19 cellular contexts compared by ENCODE assay signal in the genomic region with DNA sequence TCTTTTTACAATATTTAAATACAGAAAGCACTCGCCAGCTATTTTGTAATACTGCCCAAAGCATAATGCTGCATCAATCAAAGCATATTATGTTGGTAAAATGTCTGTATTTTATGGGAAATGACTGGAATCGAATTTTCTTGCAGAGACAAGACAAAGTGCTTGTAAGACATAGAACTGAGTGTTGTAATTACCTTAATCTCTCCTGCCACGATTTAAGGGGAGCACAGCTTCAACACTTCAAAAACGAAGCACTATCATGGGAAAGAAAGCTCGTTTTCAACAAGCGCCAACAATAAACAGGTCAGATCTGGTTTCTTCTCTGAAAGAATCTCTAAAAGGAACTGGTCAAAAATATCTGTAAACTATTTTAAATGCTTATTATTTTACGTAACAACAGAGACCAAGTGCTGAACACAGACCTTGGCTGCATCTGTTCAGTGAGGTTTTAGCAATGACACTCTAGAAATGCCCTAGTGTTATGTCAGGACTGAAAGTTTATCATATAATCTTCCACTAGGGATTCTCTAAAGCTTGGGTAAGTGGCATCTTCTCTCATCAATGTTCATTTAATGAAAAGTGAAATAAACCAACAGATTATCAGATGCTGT. TPM values are rescaled to one million over a fixed set of nuclear protein-coding genes. Genes with fewer than 3 reads are reported as not detected.
DNase-seq lines count a peak whose midpoint lies in the region; ATAC-seq and TF ChIP-seq lines count a peak whose summit lies in the region.
"Had no signal": no experiment of that assay in that cellular context is flagged by ENCODE, and none has a peak within 500 bp of the region (broad histone marks: within the 10 kb centered on the region; RNA-seq: fewer than 3 reads in every experiment).

No MANE protein-coding gene starts in this region.

- 65 to 73% methylated on average over 7 of the region's 7 CpGs for WGBS in transverse colon (ENCODE audit: low coverage in 1 of 2), 2 donors

- no peak overlapping the region for H3K4me3 ChIP-seq in fibroblast of villous mesenchyme (ENCODE audit: low read depth, low read length)
- no peak overlapping the region for H3K4me3 ChIP-seq in transverse colon
- H3K4me3 ChIP-seq: skin epidermis had no signal

- no peak for TF ChIP-seq POLR2A in transverse colon (IDR thresholded peaks at IDR 0.05)

- TF ChIP-seq CTCF in fibroblast of villous mesenchyme (IDR thresholded peaks at IDR 0.05; ENCODE audit: insufficient read depth, low read depth, low read length) (no peak), transverse colon (IDR thresholded peaks at IDR 0.05) (no peak)

- DNase-seq in ELR (ENCODE audit: low read depth) (peak; percentile 29), amniotic epithelial cell (ENCODE audit: low read depth) (peak; percentile 21), fibroblast of villous mesenchyme (ENCODE audit: low read depth) (peak; percentile 49), transverse colon (no peak), C1 segment of cervical spinal cord (lab: John Stamatoyannopoulos, UW) (no peak)
- DNase-seq: activated CD4-positive, alpha-beta T cell treated with anti-CD3 and anti-CD28 coated beads, Interleukin-2, amount 50 U/mL, for 4 hours; activated gamma-delta T cell treated with Interleukin-2 at 50 U/mL for 16 hours; amniotic stem cell; GOT3; naive thymus-derived CD4-positive, alpha-beta T cell; NCI-H69; SHP77; stimulated activated CD4-positive, alpha-beta T cell treated with anti-CD3 and anti-CD28 coated beads, Interleukin-4, amount 100 ng/mL, for 1 hour; T-helper 1 cell had no signal

- peaks cover 0 to 41% (median 11%) of the 10 kb centered on the region in 4 donors for H3K36me3 ChIP-seq in transverse colon

- ATAC-seq in HG03521 (IDR thresholded peaks at IDR 0.05; ENCODE audit: unreplicated experiment) (no peak), GM21526 (IDR thresholded peaks at IDR 0.05; ENCODE audit: low FRiP score, unreplicated experiment) (no peak)
- ATAC-seq: naive thymus-derived CD4-positive, alpha-beta T cell had no signal

- H3K9me3 ChIP-seq in transverse colon, result no peaks in the 10 kb centered on the region

- H3K27me3 ChIP-seq in transverse colon, result no peaks in the 10 kb centered on the region
- H3K27me3 ChIP-seq: foreskin keratinocyte had no signal

- H3K27ac ChIP-seq in transverse colon, result peak overlapping the region; percentile 60 to 72 (median 66)
- H3K27ac ChIP-seq: foreskin keratinocyte, VCaP had no signal

- intact Hi-C loops in transverse colon (cut with DNase I; ENCODE audit: low total_unique reads), result no loop called here

- H3K4me1 ChIP-seq in transverse colon, result peaks cover 3 to 42% (median 16%) of the 10 kb centered on the region in 4 donors

- no peak for TF ChIP-seq EP300 in transverse colon (IDR thresholded peaks at IDR 0.05; ENCODE audit: low read depth)

- in situ Hi-C loops in transverse colon (cut with MboI; ENCODE audit: low pct_ligation_motif_present in 1 of 4, low pct_unique_long_range_greater_than_20kb in 1 of 4, low sequenced_read_pairs in 3 of 4), result no loop called here

RNA-seq across cellular contexts. Expression of a gene that starts 19.0 kb away (rescaled TPM):
- total RNA-seq in fibroblast of villous mesenchyme (635 and 1,266 TPM in 2 replicates), transverse colon (10 to 100 TPM; 16.5 to 54.6 (median 46.1) TPM)
- total RNA-seq: naive thymus-derived CD4-positive, alpha-beta T cell had no signal

Comparison
In these comparisons a context has a peak if more than half of its experiments do, and no peak if none do; other contexts are left out.
1. DNase-seq: peak in ELR (single experiment), amniotic epithelial cell (single experiment) and fibroblast of villous mesenchyme (single experiment); none in transverse colon (single experiment) and C1 segment of cervical spinal cord (0 of 14).
2. RNA of a gene that starts 19.0 kb away (total RNA-seq): 635 to 1,266 TPM in fibroblast of villous mesenchyme; 16.5 to 54.6 TPM in transverse colon; every median in the first group is over 10 times any median in the second.